In genomic region chr7:12737364-12737763, GRCh38 we compare ENCODE assay signal across 1 cellular context.
TF ChIP-seq lines count a peak whose summit lies in the region.

No MANE protein-coding gene starts in this region.

TF ChIP-seq in IMR-90, 13 proteins besides CTCF, POLR2A, EP300 and RAD21 (continued from another document):
- no peak for TF ChIP-seq USF2 (IDR thresholded peaks at IDR 0.05; ENCODE audit: low read depth, low read length)
- no peak for TF ChIP-seq MAZ (IDR thresholded peaks at IDR 0.05; ENCODE audit: borderline replicate concordance, low read depth, low read length)
- no peak for TF ChIP-seq RFX5 (IDR thresholded peaks at IDR 0.05; ENCODE audit: low read depth, low read length)
- TF ChIP-seq CHD1 (IDR thresholded peaks at IDR 0.05; ENCODE audit: low read depth, low read length) = no peak
- TF ChIP-seq CEBPB (IDR thresholded peaks at IDR 0.05; ENCODE audit: low read depth, low read length) = no peak
- no peak for TF ChIP-seq RCOR1 (IDR thresholded peaks at IDR 0.05; ENCODE audit: insufficient replicate concordance, low read length)
